Comparison of ENCODE assay signal across 7 cellular contexts in the genomic region with DNA sequence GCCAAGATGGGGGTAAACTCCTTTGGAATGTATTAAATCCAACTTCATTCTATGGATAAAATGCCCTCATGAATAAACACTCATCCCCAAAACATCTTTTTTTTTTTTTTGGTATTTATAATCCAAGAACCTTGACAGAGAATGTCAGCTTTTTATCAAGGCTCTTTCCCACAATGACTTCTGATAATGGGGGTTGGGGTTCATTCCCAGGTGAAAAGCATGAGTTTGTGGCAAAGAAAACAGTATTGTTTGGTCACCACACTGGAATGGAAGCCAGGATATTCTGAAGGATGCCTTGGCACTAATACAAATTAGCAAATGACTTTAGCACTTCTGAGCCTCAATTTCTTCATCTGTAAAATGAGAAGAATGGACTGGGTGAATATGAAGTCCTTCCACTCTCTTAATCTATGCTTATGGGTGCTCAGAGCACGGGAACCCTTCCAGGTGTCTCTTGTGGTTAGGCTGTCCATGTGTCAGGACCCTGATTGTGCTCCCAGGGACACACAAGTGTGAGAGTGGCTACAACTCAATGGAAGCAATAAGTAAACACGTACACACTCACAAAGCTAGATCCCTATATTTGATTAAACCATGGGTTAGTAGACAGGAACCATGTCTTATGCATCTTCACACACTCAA. TPM values are rescaled to one million over a fixed set of nuclear protein-coding genes. Genes with fewer than 3 reads are reported as not detected.
DNase-seq lines count a peak whose midpoint lies in the region; ATAC-seq and TF ChIP-seq lines count a peak whose summit lies in the region.

No MANE protein-coding gene starts in this region.

- H3K36me3 ChIP-seq in CD8-positive, alpha-beta T cell (ENCODE audit: insufficient read depth, low read length) = no peaks in the 10 kb centered on the region
- H3K36me3 ChIP-seq in Loucy (ENCODE audit: insufficient read depth, low read length) (peaks cover 15% of the 10 kb centered on the region; the same call in 1 of the 2 replicates), heart right ventricle (peaks cover 0 to 31% (median 0%) of the 10 kb centered on the region in 9 donors)

- H3K27me3 ChIP-seq in CD8-positive, alpha-beta T cell (ENCODE audit: insufficient read depth, low read length) = no peaks in the 10 kb centered on the region
- no peaks in the 10 kb centered on the region for H3K27me3 ChIP-seq in Loucy (ENCODE audit: insufficient read depth, low read length, poor library complexity, severe bottlenecking)
- no peaks in the 10 kb centered on the region for H3K27me3 ChIP-seq in heart right ventricle

- H3K4me1 Mint-ChIP-seq in CD8-positive, alpha-beta T cell (ENCODE audit: low read depth) = peaks cover 80% of the 10 kb centered on the region
- H3K4me1 Mint-ChIP-seq in central memory CD8-positive, alpha-beta T cell = peaks cover 80% of the 10 kb centered on the region
- H3K4me1 Mint-ChIP-seq in type B pancreatic cell (ENCODE audit: unreplicated experiment) = peaks cover 12% of the 10 kb centered on the region

- H3K4me3 ChIP-seq in CD8-positive, alpha-beta T cell (ENCODE audit: low read depth, low read length) = peak overlapping the region; percentile 14
- H3K4me3 ChIP-seq in Loucy (ENCODE audit: low read length, poor library complexity, severe bottlenecking) (peak overlapping the region; percentile 66), retinal pigment epithelial cell (ENCODE audit: low read length) (peak overlapping the region; percentile 37), heart right ventricle (peak overlapping the region in 1 of 10 donors; percentile 37)

- CTCF ChIA-PET in CD8-positive, alpha-beta T cell (lab: Charles Lee) = interaction anchor here (0.9 to 2.0 kb wide), 8 partner anchors 9 to 23 kb away, joined by 3 to 9 read pairs (median 4); no protein-coding TSS in a partner anchor

- POLR2A ChIA-PET in CD8-positive, alpha-beta T cell (lab: Charles Lee) = interaction anchor here (0.6 to 4.5 kb wide), 11 partner anchors 9 to 71 kb away, joined by 3 to 21 read pairs (median 15); partner anchors contain the start of genes PIGB, PIGBOS1 and RSL24D1

- DNase-seq in CD8-positive, alpha-beta T cell = no peak
- DNase-seq in central memory CD8-positive, alpha-beta T cell (ENCODE audit: low spot score in 2 of 2) = no peak
- DNase-seq in retinal pigment epithelial cell (ENCODE audit: low read depth) (no peak), heart right ventricle (no peak), type B pancreatic cell (ENCODE audit: extremely low spot score, unreplicated experiment) (no peak)

- H3K9me2 ChIP-seq in Loucy (replicated peaks; ENCODE audit: low read depth, low read length) = no peaks in the 10 kb centered on the region

- no peak for TF ChIP-seq CTCF in CD8-positive, alpha-beta T cell (IDR thresholded peaks at IDR 0.05)
- TF ChIP-seq CTCF in Loucy (conservative IDR thresholded peaks at IDR 0.05; ENCODE audit: low read length) = no peak
- TF ChIP-seq CTCF in retinal pigment epithelial cell (conservative IDR thresholded peaks at IDR 0.05; ENCODE audit: low read depth, low read length) = no peak
- TF ChIP-seq CTCF in heart right ventricle (IDR thresholded peaks at IDR 0.05) = no peak
- no peak for TF ChIP-seq CTCF in type B pancreatic cell (conservative IDR thresholded peaks at IDR 0.05)

- H3K27me3 Mint-ChIP-seq in CD8-positive, alpha-beta T cell (ENCODE audit: low read depth) = no peaks in the 10 kb centered on the region
- no peaks in the 10 kb centered on the region for H3K27me3 Mint-ChIP-seq in central memory CD8-positive, alpha-beta T cell
- H3K27me3 Mint-ChIP-seq in type B pancreatic cell = no peaks in the 10 kb centered on the region

- no peaks in the 10 kb centered on the region for H3F3A ChIP-seq in Loucy (ENCODE audit: low read depth)

- no peak for ATAC-seq in CD8-positive, alpha-beta T cell
- no peak for ATAC-seq in central memory CD8-positive, alpha-beta T cell (replicated peaks; ENCODE audit: extremely low read depth, poor library complexity, severe bottlenecking)
- ATAC-seq in esophagus mucosa (no peak), heart right ventricle (no peak)

- H3K9me3 Mint-ChIP-seq in CD8-positive, alpha-beta T cell = no peaks in the 10 kb centered on the region
- no peaks in the 10 kb centered on the region for H3K9me3 Mint-ChIP-seq in central memory CD8-positive, alpha-beta T cell
- H3K9me3 Mint-ChIP-seq in type B pancreatic cell = no peaks in the 10 kb centered on the region

- peak overlapping the region; percentile 68 for H3K4me3 Mint-ChIP-seq in CD8-positive, alpha-beta T cell
- peak overlapping the region; percentile 69 for H3K4me3 Mint-ChIP-seq in central memory CD8-positive, alpha-beta T cell
- no peak overlapping the region for H3K4me3 Mint-ChIP-seq in type B pancreatic cell

- H3K27ac Mint-ChIP-seq in CD8-positive, alpha-beta T cell = peak overlapping the region; percentile 96
- peak overlapping the region; percentile 93 for H3K27ac Mint-ChIP-seq in central memory CD8-positive, alpha-beta T cell (ENCODE audit: low read depth)
- H3K27ac Mint-ChIP-seq in type B pancreatic cell = no peak overlapping the region

- H3K27ac ChIP-seq in CD8-positive, alpha-beta T cell (ENCODE audit: low read depth, low read length) = peak overlapping the region; percentile 68
- H3K27ac ChIP-seq in heart right ventricle = peak overlapping the region in 1 of 10 donors; percentile 87

- no peaks in the 10 kb centered on the region for H4K20me1 ChIP-seq in Loucy (ENCODE audit: insufficient read depth, low read length, poor library complexity, severe bottlenecking)

- 0 out of 2 replicates have a peak overlapping the region, but pooled peaks have one; percentile 24 for H2AFZ ChIP-seq in Loucy (ENCODE audit: low read length)

- peak overlapping the region; percentile 68 for H3K9ac ChIP-seq in Loucy (ENCODE audit: low read depth, low read length, poor library complexity, severe bottlenecking)

- peaks cover 92% of the 10 kb centered on the region for H3K79me2 ChIP-seq in Loucy (ENCODE audit: insufficient read depth, low read length)

- peaks cover 19% of the 10 kb centered on the region for H3K36me3 Mint-ChIP-seq in CD8-positive, alpha-beta T cell
- peaks cover 30% of the 10 kb centered on the region for H3K36me3 Mint-ChIP-seq in central memory CD8-positive, alpha-beta T cell (ENCODE audit: insufficient read depth)
- H3K36me3 Mint-ChIP-seq in type B pancreatic cell = no peaks in the 10 kb centered on the region

- no peaks in the 10 kb centered on the region for H3K9me3 ChIP-seq in CD8-positive, alpha-beta T cell (ENCODE audit: low read length)
- no peaks in the 10 kb centered on the region for H3K9me3 ChIP-seq in Loucy (ENCODE audit: insufficient read depth, low read depth, low read length)
- H3K9me3 ChIP-seq in heart right ventricle = no peaks in the 10 kb centered on the region

- H3K4me1 ChIP-seq in CD8-positive, alpha-beta T cell (ENCODE audit: insufficient read depth, low read length) = peaks cover 55% of the 10 kb centered on the region
- H3K4me1 ChIP-seq in Loucy (ENCODE audit: insufficient read depth, low read length, poor library complexity, severe bottlenecking) = peaks cover 62% of the 10 kb centered on the region
- peaks cover 0 to 37% (median 0%) of the 10 kb centered on the region in 9 donors for H3K4me1 ChIP-seq in heart right ventricle

- WGBS in heart right ventricle, 2 donors = 92 to 93% methylated on average over 2 of the region's 2 CpGs

- H3K4me2 ChIP-seq in Loucy (ENCODE audit: low read depth, low read length, poor library complexity, severe bottlenecking) = peak overlapping the region; percentile 78

- intact Hi-C loops in CD8-positive, alpha-beta T cell (cut with DNase I, micrococcal nuclease) = loop anchor here in 1 of 2 experiments (1.0 to 2.0 kb wide), 2 partner anchors 8 to 13 kb away; no protein-coding TSS in a partner anchor
- intact Hi-C loops in heart right ventricle (cut with DNase I) = no loop called here

RNA-seq across cellular contexts. Expression of gene RAB27A, which starts 21.4 kb away (rescaled TPM):
- 10 to 100 TPM; 14.9 to 16.9 TPM for total RNA-seq in CD8-positive, alpha-beta T cell
- total RNA-seq in esophagus mucosa (12.6 TPM), heart right ventricle (10 to 100 TPM in 2 of 10 donors, 1 to 10 TPM in 8; 3.0 to 13.9 (median 4.3) TPM), type B pancreatic cell (ENCODE audit: low replicate concordance) (13.4 and 14.5 TPM in 2 replicates)
- 1 to 10 TPM; 3.0 to 6.3 TPM for polyA plus RNA-seq in heart right ventricle

RNA-seq across cellular contexts. Expression of gene PIGBOS1, which starts 50.7 kb away (rescaled TPM):
- total RNA-seq in CD8-positive, alpha-beta T cell = 1 to 10 TPM; 6.4 to 6.8 TPM
- 4.5 TPM for total RNA-seq in esophagus mucosa
- total RNA-seq in heart right ventricle = 1 to 10 TPM; 3.3 to 8.7 (median 7.4) TPM
- 10 to 100 TPM; 17.7 to 20.5 TPM for polyA plus RNA-seq in heart right ventricle
- 10.2 and 11.2 TPM in 2 replicates for total RNA-seq in type B pancreatic cell (ENCODE audit: low replicate concordance)

RNA-seq across cellular contexts. Expression of gene PIGB, which starts 50.8 kb away (rescaled TPM):
- total RNA-seq in CD8-positive, alpha-beta T cell = 10 to 100 TPM; 17.8 to 19.2 TPM
- total RNA-seq in esophagus mucosa = 9.1 TPM
- 1 to 10 TPM; 1.4 to 4.3 (median 3.1) TPM for total RNA-seq in heart right ventricle
- polyA plus RNA-seq in heart right ventricle = 1 to 10 TPM; 2.7 to 9.9 TPM
- 8.4 and 10.2 TPM in 2 replicates for total RNA-seq in type B pancreatic cell (ENCODE audit: low replicate concordance)
